ENCODE assay signal across 30 cellular contexts in genomic region chr7:97865104-97865503, GRCh38.
"Had no signal": no experiment of that assay in that cellular context is flagged by ENCODE, and none has a peak within 500 bp of the region (broad histone marks: within the 10 kb centered on the region; RNA-seq: fewer than 3 reads in every experiment).

No MANE protein-coding gene starts in this region.

- H3K27me3 ChIP-seq: breast epithelium, cardiac muscle cell, colonic mucosa had no signal

- H3K9me3 ChIP-seq: breast epithelium, colonic mucosa had no signal

- H3K4me1 ChIP-seq: breast epithelium, colonic mucosa had no signal

- ATAC-seq: activated CD4-positive, alpha-beta T cell treated with anti-CD3 and anti-CD28 coated beads for 36 hours; activated CD8-positive, alpha-beta memory T cell treated with anti-CD3 and anti-CD28 coated beads, Interleukin-2, amount 10 ng/mL, durations not matched to agents 7 days and 5 days; activated CD8-positive, alpha-beta T cell treated with anti-CD3 and anti-CD28 coated beads, Interleukin-2, amount 10 ng/mL, durations not matched to agents 7 days and 5 days; esophagus mucosa had no signal

- H3K27ac Mint-ChIP-seq: activated CD4-positive, alpha-beta memory T cell treated with anti-CD3 and anti-CD28 coated beads for 36 hours; activated CD4-positive, alpha-beta T cell treated with anti-CD3 and anti-CD28 coated beads for 36 hours; activated CD4-positive, alpha-beta T cell treated with anti-CD3 and anti-CD28 coated beads, Interleukin-2, amount 10 ng/mL, durations not matched to agents 24 days and 14 days; activated CD8-positive, alpha-beta T cell treated with anti-CD3 and anti-CD28 coated beads, Interleukin-2, amount 10 ng/mL, durations not matched to agents 7 days and 5 days; activated naive CD4-positive, alpha-beta T cell treated with anti-CD3 and anti-CD28 coated beads, Interleukin-2, amount 10 ng/mL, durations not matched to agents 7 days and 5 days; activated naive CD8-positive, alpha-beta T cell; activated T-helper 1 cell treated with anti-CD3 and anti-CD28 coated beads, Interleukin-12 subunit alpha, Interleukin-12 subunit beta, Interleukin-2, Interleukin-4 antibody, amounts not matched to agents 30 ng/mL and 10 ng/mL and 1 ng/mL, durations not matched to agents 14 hours and 24 hours and 36 hours; activated T-helper 2 cell treated with anti-CD3 and anti-CD28 coated beads, Interferon-gamma antibody, Interleukin-2, Interleukin-4, amounts not matched to agents 10 μg/mL and 5 μg/mL and 100 μg/mL, durations not matched to agents 14 hours and 24 hours and 36 hours; T-helper 1 cell treated with Interleukin-12 subunit alpha and Interleukin-12 subunit beta and Interleukin-4 antibody, amounts not matched to agents 30 μg/mL and 1 μg/mL, for 36 hours had no signal

- H3K4me3 ChIP-seq: breast epithelium, cardiac muscle cell, colonic mucosa had no signal

- DNase-seq: activated CD4-positive, alpha-beta memory T cell treated with anti-CD3 and anti-CD28 coated beads for 36 hours; activated CD4-positive, alpha-beta T cell treated with anti-CD3 and anti-CD28 coated beads for 36 hours; activated CD4-positive, alpha-beta T cell treated with anti-CD3 and anti-CD28 coated beads, Interleukin-2, amount 10 ng/mL, durations not matched to agents 24 days and 14 days; activated CD4-positive, CD25-positive, alpha-beta regulatory T cell; activated CD4-positive, CD25-positive, alpha-beta regulatory T cell treated with anti-CD3 and anti-CD28 coated beads, Interleukin-2, amount 50 U/mL, for 72 hours; activated CD8-positive, alpha-beta memory T cell treated with anti-CD3 and anti-CD28 coated beads, Interleukin-2, amount 10 ng/mL, durations not matched to agents 7 days and 5 days; activated CD8-positive, alpha-beta memory T cell treated with anti-CD3 and anti-CD28 coated beads, Interleukin-2, amount 50 U/mL, for 4 hours; activated CD8-positive, alpha-beta T cell treated with anti-CD3 and anti-CD28 coated beads, Interleukin-2, amount 10 ng/mL, durations not matched to agents 7 days and 5 days; activated gamma-delta T cell; activated naive CD4-positive, alpha-beta T cell; activated naive CD4-positive, alpha-beta T cell treated with anti-CD3 and anti-CD28 coated beads, Interleukin-2, amount 10 ng/mL, durations not matched to agents 7 days and 5 days; activated T-cell treated with anti-CD3 and anti-CD28 coated beads, Interleukin-2, amount 50 U/mL, for 1 hour; activated T-cell treated with anti-CD3 and anti-CD28 coated beads, Interleukin-2, amount 50 U/mL, for 48 hours; amniotic stem cell; aorta; central memory CD4-positive, alpha-beta T cell; cerebellar nuclear complex; colonic mucosa; effector CD8-positive, alpha-beta T cell; foreskin fibroblast; head of caudate nucleus; hippocampal formation had no signal

- H3K27me3 Mint-ChIP-seq: activated CD4-positive, alpha-beta memory T cell treated with anti-CD3 and anti-CD28 coated beads for 36 hours; activated CD4-positive, alpha-beta T cell treated with anti-CD3 and anti-CD28 coated beads for 36 hours; activated CD4-positive, alpha-beta T cell treated with anti-CD3 and anti-CD28 coated beads, Interleukin-2, amount 10 ng/mL, durations not matched to agents 24 days and 14 days; activated CD8-positive, alpha-beta memory T cell treated with anti-CD3 and anti-CD28 coated beads, Interleukin-2, amount 10 ng/mL, durations not matched to agents 7 days and 5 days; activated naive CD4-positive, alpha-beta T cell treated with anti-CD3 and anti-CD28 coated beads, Interleukin-2, amount 10 ng/mL, durations not matched to agents 7 days and 5 days; activated naive CD8-positive, alpha-beta T cell; brain had no signal

- H3K27ac ChIP-seq: breast epithelium, cardiac muscle cell, colonic mucosa had no signal

- H3K36me3 ChIP-seq: breast epithelium, colonic mucosa had no signal

- H3K4me3 Mint-ChIP-seq: activated CD4-positive, alpha-beta memory T cell treated with anti-CD3 and anti-CD28 coated beads for 36 hours; activated CD4-positive, alpha-beta T cell treated with anti-CD3 and anti-CD28 coated beads for 36 hours; activated CD8-positive, alpha-beta memory T cell treated with anti-CD3 and anti-CD28 coated beads, Interleukin-2, amount 10 ng/mL, durations not matched to agents 7 days and 5 days; activated CD8-positive, alpha-beta T cell treated with anti-CD3 and anti-CD28 coated beads, Interleukin-2, amount 10 ng/mL, durations not matched to agents 7 days and 5 days; activated naive CD4-positive, alpha-beta T cell treated with anti-CD3 and anti-CD28 coated beads, Interleukin-2, amount 10 ng/mL, durations not matched to agents 7 days and 5 days; activated naive CD8-positive, alpha-beta T cell; activated T-helper 1 cell treated with anti-CD3 and anti-CD28 coated beads, Interleukin-12 subunit alpha, Interleukin-12 subunit beta, Interleukin-2, Interleukin-4 antibody, amounts not matched to agents 30 ng/mL and 10 ng/mL and 1 ng/mL, durations not matched to agents 14 hours and 24 hours and 36 hours; brain; T-helper 1 cell treated with Interleukin-12 subunit alpha and Interleukin-12 subunit beta and Interleukin-4 antibody, amounts not matched to agents 30 μg/mL and 1 μg/mL, for 36 hours had no signal

- H3K9me3 Mint-ChIP-seq: activated CD4-positive, alpha-beta memory T cell treated with anti-CD3 and anti-CD28 coated beads for 36 hours; activated CD4-positive, alpha-beta T cell treated with anti-CD3 and anti-CD28 coated beads, Interleukin-2, amount 10 ng/mL, durations not matched to agents 24 days and 14 days; activated naive CD4-positive, alpha-beta T cell treated with anti-CD3 and anti-CD28 coated beads, Interleukin-2, amount 10 ng/mL, durations not matched to agents 7 days and 5 days; activated T-helper 1 cell treated with anti-CD3 and anti-CD28 coated beads, Interleukin-12 subunit alpha, Interleukin-12 subunit beta, Interleukin-2, Interleukin-4 antibody, amounts not matched to agents 30 ng/mL and 10 ng/mL and 1 ng/mL, durations not matched to agents 14 hours and 24 hours and 36 hours; activated T-helper 2 cell treated with anti-CD3 and anti-CD28 coated beads, Interferon-gamma antibody, Interleukin-2, Interleukin-4, amounts not matched to agents 10 μg/mL and 5 μg/mL and 100 μg/mL, durations not matched to agents 14 hours and 24 hours and 36 hours; brain; T-helper 1 cell treated with Interleukin-12 subunit alpha and Interleukin-12 subunit beta and Interleukin-4 antibody, amounts not matched to agents 30 μg/mL and 1 μg/mL, for 36 hours had no signal
